In the genomic region with DNA sequence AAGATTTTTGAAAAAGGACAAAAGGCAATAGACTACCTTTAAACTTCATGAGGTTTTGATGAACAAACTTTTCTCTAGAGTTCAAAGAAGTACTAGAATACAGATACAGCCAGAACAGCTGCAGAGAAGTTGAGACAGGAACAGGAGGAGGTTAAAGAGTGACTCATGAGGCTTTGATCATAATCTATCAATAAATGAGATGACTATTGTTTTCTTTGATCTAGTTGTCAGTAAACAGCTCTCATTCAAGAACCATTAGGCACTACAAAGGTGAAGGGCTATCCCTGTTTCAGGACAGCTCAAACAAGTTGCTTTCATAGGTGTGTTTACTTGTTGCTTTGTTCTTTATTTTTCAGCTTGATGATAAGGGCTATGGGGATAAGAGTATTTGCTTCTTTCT, we compare ENCODE assay signal across 1 cellular context.
TF ChIP-seq lines count a peak whose summit lies in the region.

No MANE protein-coding gene starts in this region.

TF ChIP-seq in HepG2, 621 proteins besides CTCF, POLR2A, EP300 and RAD21 (continued from another document and continues in another):
- no peak for TF ChIP-seq CREB1 (IDR thresholded peaks at IDR 0.05)
- peak; percentile 53; the same call in 1 of the 2 replicates for TF ChIP-seq CREB1 (CRISPR knock-in tag; IDR thresholded peaks at IDR 0.05)
- TF ChIP-seq ATF1 (CRISPR knock-in tag; IDR thresholded peaks at IDR 0.05) = peak; percentile 62; the same call in 1 of the 2 replicates
- TF ChIP-seq MED1 (CRISPR knock-in tag; IDR thresholded peaks at IDR 0.05) = peak; percentile 60; the same call in 1 of the 2 replicates
- no peak for TF ChIP-seq ZNF496 (CRISPR knock-in tag; IDR thresholded peaks at IDR 0.05; ENCODE audit: insufficient replicate concordance)
- no peak for TF ChIP-seq EZH2 (conservative IDR thresholded peaks at IDR 0.05; ENCODE audit: low read depth, low read length)
- peak; percentile 43; the same call in 1 of the 2 replicates for TF ChIP-seq DPF2 (CRISPR knock-in tag; IDR thresholded peaks at IDR 0.05; ENCODE audit: borderline replicate concordance, low read depth)
- TF ChIP-seq GATAD1 (CRISPR knock-in tag; IDR thresholded peaks at IDR 0.05) = peak; percentile 13; the same call in 1 of the 2 replicates
- TF ChIP-seq, protein P1, sequence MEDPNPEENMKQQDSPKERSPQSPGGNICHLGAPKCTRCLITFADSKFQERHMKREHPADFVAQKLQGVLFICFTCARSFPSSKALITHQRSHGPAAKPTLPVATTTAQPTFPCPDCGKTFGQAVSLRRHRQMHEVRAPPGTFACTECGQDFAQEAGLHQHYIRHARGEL (CRISPR knock-in tag; IDR thresholded peaks at IDR 0.05) = no peak
- no peak for TF ChIP-seq SMAD9 (CRISPR knock-in tag; IDR thresholded peaks at IDR 0.05)
- no peak for TF ChIP-seq ZNF788 (CRISPR knock-in tag; IDR thresholded peaks at IDR 0.05; ENCODE audit: borderline replicate concordance)
- no peak for TF ChIP-seq SPEN (CRISPR knock-in tag; IDR thresholded peaks at IDR 0.05; ENCODE audit: low read depth)
- TF ChIP-seq ZNF10 (CRISPR knock-in tag; IDR thresholded peaks at IDR 0.05; ENCODE audit: borderline replicate concordance, low read depth) = no peak
- 0 out of 2 replicates have a peak, but pooled peaks have one; percentile 39 for TF ChIP-seq GFI1 (CRISPR knock-in tag; IDR thresholded peaks at IDR 0.05; ENCODE audit: borderline replicate concordance)
- no peak for TF ChIP-seq RFXANK (CRISPR knock-in tag; IDR thresholded peaks at IDR 0.05)
- TF ChIP-seq RAD51 (IDR thresholded peaks at IDR 0.05; ENCODE audit: borderline replicate concordance) = no peak
- TF ChIP-seq LBX2 (CRISPR knock-in tag; IDR thresholded peaks at IDR 0.05; ENCODE audit: borderline replicate concordance) = no peak
- TF ChIP-seq RBAK (CRISPR knock-in tag; IDR thresholded peaks at IDR 0.05) = no peak
- no peak for TF ChIP-seq RARG (CRISPR knock-in tag; IDR thresholded peaks at IDR 0.05; ENCODE audit: low read depth)
- no peak for TF ChIP-seq ZNF777 (CRISPR knock-in tag; IDR thresholded peaks at IDR 0.05)
- TF ChIP-seq ZNF20 (CRISPR knock-in tag; IDR thresholded peaks at IDR 0.05) = no peak
- no peak for TF ChIP-seq THYN1 (CRISPR knock-in tag; IDR thresholded peaks at IDR 0.05; ENCODE audit: borderline replicate concordance, low read depth)
- no peak for TF ChIP-seq ZNF234 (CRISPR knock-in tag; conservative IDR thresholded peaks at IDR 0.05)
- 0 out of 2 replicates have a peak, but pooled peaks have one; percentile 25 for TF ChIP-seq PHF21A (CRISPR knock-in tag; IDR thresholded peaks at IDR 0.05)
- no peak for TF ChIP-seq ZNF776 (CRISPR knock-in tag; IDR thresholded peaks at IDR 0.05)
- TF ChIP-seq ZNF235 (CRISPR knock-in tag; IDR thresholded peaks at IDR 0.05; ENCODE audit: borderline replicate concordance) = no peak
- TF ChIP-seq CREBL2 (CRISPR knock-in tag; IDR thresholded peaks at IDR 0.05; ENCODE audit: borderline replicate concordance) = no peak
- no peak for TF ChIP-seq ZNF326 (CRISPR knock-in tag; IDR thresholded peaks at IDR 0.05; ENCODE audit: borderline replicate concordance)
- TF ChIP-seq ZNF331 (CRISPR knock-in tag; IDR thresholded peaks at IDR 0.05) = peak; percentile 25; the same call in 1 of the 2 replicates
- TF ChIP-seq GTF2F1 (IDR thresholded peaks at IDR 0.05; ENCODE audit: low read length) = no peak
- TF ChIP-seq SP2 (CRISPR knock-in tag; IDR thresholded peaks at IDR 0.05) = no peak
- no peak for TF ChIP-seq ZIK1 (CRISPR knock-in tag; IDR thresholded peaks at IDR 0.05; ENCODE audit: borderline replicate concordance, low read depth)
- TF ChIP-seq PHB2 (IDR thresholded peaks at IDR 0.05; ENCODE audit: partially characterized antibody) = no peak
- TF ChIP-seq MIXL1 (CRISPR knock-in tag; IDR thresholded peaks at IDR 0.05) = peak; percentile 81
- TF ChIP-seq ZEB1 (IDR thresholded peaks at IDR 0.05; ENCODE audit: insufficient replicate concordance, low read depth) = no peak
- TF ChIP-seq SMYD3 (CRISPR knock-in tag; IDR thresholded peaks at IDR 0.05) = no peak
- no peak for TF ChIP-seq ZNF749 (CRISPR knock-in tag; IDR thresholded peaks at IDR 0.05; ENCODE audit: borderline replicate concordance)
- 0 out of 2 replicates have a peak, but pooled peaks have one; percentile 35 for TF ChIP-seq ZFP1 (CRISPR knock-in tag; IDR thresholded peaks at IDR 0.05)
- peak; percentile 96 for TF ChIP-seq NFIC (IDR thresholded peaks at IDR 0.05; ENCODE audit: low read length)
- peak; percentile 78 for TF ChIP-seq GATAD2A (CRISPR knock-in tag; IDR thresholded peaks at IDR 0.05)
- no peak for TF ChIP-seq KMT2A (CRISPR knock-in tag; IDR thresholded peaks at IDR 0.05)
- TF ChIP-seq ARID5B (CRISPR knock-in tag; IDR thresholded peaks at IDR 0.05) = peak; percentile 93
- TF ChIP-seq ELF4 (CRISPR knock-in tag; IDR thresholded peaks at IDR 0.05; ENCODE audit: borderline replicate concordance) = no peak
- no peak for TF ChIP-seq TFE3 (CRISPR knock-in tag; IDR thresholded peaks at IDR 0.05)
- TF ChIP-seq RXRB (CRISPR knock-in tag; IDR thresholded peaks at IDR 0.05; ENCODE audit: borderline replicate concordance) = peak; percentile 79
- no peak; the same call in 1 of the 2 replicates for TF ChIP-seq ZNF136 (CRISPR knock-in tag; IDR thresholded peaks at IDR 0.05; ENCODE audit: low read depth)
- TF ChIP-seq CREM (IDR thresholded peaks at IDR 0.05) = peak; percentile 94
- no peak for TF ChIP-seq CREM (CRISPR knock-in tag; IDR thresholded peaks at IDR 0.05)
- no peak for TF ChIP-seq HOXA9 (CRISPR knock-in tag; IDR thresholded peaks at IDR 0.05; ENCODE audit: borderline replicate concordance)
- TF ChIP-seq NFKBIZ (CRISPR knock-in tag; IDR thresholded peaks at IDR 0.05) = peak; percentile 92
- no peak for TF ChIP-seq CHD4 (IDR thresholded peaks at IDR 0.05; ENCODE audit: borderline replicate concordance, low read length)
- no peak for TF ChIP-seq SP4 (CRISPR knock-in tag; IDR thresholded peaks at IDR 0.05)
- no peak for TF ChIP-seq ZNF773 (CRISPR knock-in tag; IDR thresholded peaks at IDR 0.05; ENCODE audit: borderline replicate concordance)
- TF ChIP-seq ZNF652 (CRISPR knock-in tag; IDR thresholded peaks at IDR 0.05; ENCODE audit: borderline replicate concordance, low read depth) = peak; percentile 56; the same call in 1 of the 2 replicates
- TF ChIP-seq MBD4 (IDR thresholded peaks at IDR 0.05; ENCODE audit: borderline replicate concordance, low read length) = peak; percentile 96; the same call in 1 of the 2 replicates
- no peak for TF ChIP-seq BHLHE40 (IDR thresholded peaks at IDR 0.05; ENCODE audit: low read length)
- TF ChIP-seq, protein P2, sequence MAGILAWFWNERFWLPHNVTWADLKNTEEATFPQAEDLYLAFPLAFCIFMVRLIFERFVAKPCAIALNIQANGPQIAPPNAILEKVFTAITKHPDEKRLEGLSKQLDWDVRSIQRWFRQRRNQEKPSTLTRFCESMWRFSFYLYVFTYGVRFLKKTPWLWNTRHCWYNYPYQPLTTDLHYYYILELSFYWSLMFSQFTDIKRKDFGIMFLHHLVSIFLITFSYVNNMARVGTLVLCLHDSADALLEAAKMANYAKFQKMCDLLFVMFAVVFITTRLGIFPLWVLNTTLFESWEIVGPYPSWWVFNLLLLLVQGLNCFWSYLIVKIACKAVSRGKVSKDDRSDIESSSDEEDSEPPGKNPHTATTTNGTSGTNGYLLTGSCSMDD (CRISPR knock-in tag; IDR thresholded peaks at IDR 0.05) = no peak
- TF ChIP-seq NFYC (CRISPR knock-in tag; IDR thresholded peaks at IDR 0.05) = no peak
- TF ChIP-seq ZNF563 (CRISPR knock-in tag; IDR thresholded peaks at IDR 0.05) = no peak
- no peak for TF ChIP-seq BRF2 (CRISPR knock-in tag; IDR thresholded peaks at IDR 0.05)
- no peak for TF ChIP-seq ZNF724P (CRISPR knock-in tag; IDR thresholded peaks at IDR 0.05; ENCODE audit: borderline replicate concordance)
- TF ChIP-seq SIX4 (CRISPR knock-in tag; IDR thresholded peaks at IDR 0.05) = peak; percentile 66; the same call in 1 of the 2 replicates
- TF ChIP-seq ETV5 (CRISPR knock-in tag; IDR thresholded peaks at IDR 0.05; ENCODE audit: borderline replicate concordance) = peak; percentile 39; the same call in 1 of the 2 replicates
- TF ChIP-seq ISL2 (CRISPR knock-in tag; IDR thresholded peaks at IDR 0.05) = peak; percentile 96
- no peak for TF ChIP-seq ZNF720 (CRISPR knock-in tag; IDR thresholded peaks at IDR 0.05)
- peak; percentile 95 for TF ChIP-seq FOXA3 (CRISPR knock-in tag; IDR thresholded peaks at IDR 0.05)
- no peak for TF ChIP-seq TFDP1 (CRISPR knock-in tag; IDR thresholded peaks at IDR 0.05; ENCODE audit: borderline replicate concordance)
- TF ChIP-seq AHR (CRISPR knock-in tag; IDR thresholded peaks at IDR 0.05) = no peak
- no peak for TF ChIP-seq SATB2 (CRISPR knock-in tag; IDR thresholded peaks at IDR 0.05)
- no peak for TF ChIP-seq HNRNPK (IDR thresholded peaks at IDR 0.05; ENCODE audit: low read depth, low read length, poor library complexity, severe bottlenecking)
